1 cellular context compared by ENCODE assay signal in the genomic region with DNA sequence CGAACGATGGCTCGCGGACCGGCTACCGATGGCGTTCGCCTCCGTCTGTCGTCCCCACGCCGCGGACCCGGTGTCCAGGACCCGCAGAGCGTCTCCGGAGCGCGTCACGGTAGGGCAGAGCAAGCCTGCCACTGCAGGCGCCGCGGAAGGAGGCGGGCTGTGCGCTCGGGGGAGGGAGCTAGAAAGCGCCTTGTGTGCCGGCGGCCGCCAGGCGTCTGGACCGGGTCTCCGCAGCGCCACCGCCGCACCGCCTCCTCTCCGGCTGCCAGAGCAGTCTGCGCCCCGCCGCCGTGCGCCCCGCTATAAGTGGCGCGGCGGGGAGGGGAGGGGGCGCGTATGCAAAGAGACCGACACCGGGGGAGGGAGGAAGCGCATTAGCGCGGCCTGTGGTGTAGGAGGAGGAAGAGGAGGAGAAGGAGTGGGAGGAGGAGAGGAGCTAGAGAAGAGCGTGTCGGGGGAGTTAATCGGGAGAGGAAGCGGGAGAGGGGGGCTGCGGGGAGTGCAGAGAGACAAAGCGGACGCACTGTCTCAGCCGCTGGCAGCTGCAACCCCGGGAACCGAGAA.
A peak's percentile ranks its signal among the peaks of the same experiment; 100 is the strongest.
TF ChIP-seq lines count a peak whose summit lies in the region.

ENC1 (minus strand) TSS at position 279 of the 564 bp plus-strand sequence. CDS start 4,243 bp downstream, outside the sequence.

TF ChIP-seq in GM12878, 131 proteins besides CTCF, POLR2A, EP300 and RAD21 (continued from another document):
- TF ChIP-seq, protein P1, sequence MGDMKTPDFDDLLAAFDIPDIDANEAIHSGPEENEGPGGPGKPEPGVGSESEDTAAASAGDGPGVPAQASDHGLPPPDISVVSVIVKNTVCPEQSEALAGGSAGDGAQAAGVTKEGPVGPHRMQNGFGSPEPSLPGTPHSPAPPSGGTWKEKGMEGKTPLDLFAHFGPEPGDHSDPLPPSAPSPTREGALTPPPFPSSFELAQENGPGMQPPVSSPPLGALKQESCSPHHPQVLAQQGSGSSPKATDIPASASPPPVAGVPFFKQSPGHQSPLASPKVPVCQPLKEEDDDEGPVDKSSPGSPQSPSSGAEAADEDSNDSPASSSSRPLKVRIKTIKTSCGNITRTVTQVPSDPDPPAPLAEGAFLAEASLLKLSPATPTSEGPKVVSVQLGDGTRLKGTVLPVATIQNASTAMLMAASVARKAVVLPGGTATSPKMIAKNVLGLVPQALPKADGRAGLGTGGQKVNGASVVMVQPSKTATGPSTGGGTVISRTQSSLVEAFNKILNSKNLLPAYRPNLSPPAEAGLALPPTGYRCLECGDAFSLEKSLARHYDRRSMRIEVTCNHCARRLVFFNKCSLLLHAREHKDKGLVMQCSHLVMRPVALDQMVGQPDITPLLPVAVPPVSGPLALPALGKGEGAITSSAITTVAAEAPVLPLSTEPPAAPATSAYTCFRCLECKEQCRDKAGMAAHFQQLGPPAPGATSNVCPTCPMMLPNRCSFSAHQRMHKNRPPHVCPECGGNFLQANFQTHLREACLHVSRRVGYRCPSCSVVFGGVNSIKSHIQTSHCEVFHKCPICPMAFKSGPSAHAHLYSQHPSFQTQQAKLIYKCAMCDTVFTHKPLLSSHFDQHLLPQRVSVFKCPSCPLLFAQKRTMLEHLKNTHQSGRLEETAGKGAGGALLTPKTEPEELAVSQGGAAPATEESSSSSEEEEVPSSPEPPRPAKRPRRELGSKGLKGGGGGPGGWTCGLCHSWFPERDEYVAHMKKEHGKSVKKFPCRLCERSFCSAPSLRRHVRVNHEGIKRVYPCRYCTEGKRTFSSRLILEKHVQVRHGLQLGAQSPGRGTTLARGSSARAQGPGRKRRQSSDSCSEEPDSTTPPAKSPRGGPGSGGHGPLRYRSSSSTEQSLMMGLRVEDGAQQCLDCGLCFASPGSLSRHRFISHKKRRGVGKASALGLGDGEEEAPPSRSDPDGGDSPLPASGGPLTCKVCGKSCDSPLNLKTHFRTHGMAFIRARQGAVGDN (IDR thresholded peaks at IDR 0.05): peak; percentile 80
- TF ChIP-seq SUPT20H (IDR thresholded peaks at IDR 0.05; ENCODE audit: borderline replicate concordance, control insufficient read depth, low read depth, low read length) (no peak), BHLHE40 (IDR thresholded peaks at IDR 0.05; ENCODE audit: borderline replicate concordance in 1 of 2, low read depth in 2 of 2, low read length in 1 of 2) (peak; percentile 7 to 71; a peak in 2 of 4 replicates), TCF7 (IDR thresholded peaks at IDR 0.05; ENCODE audit: borderline replicate concordance) (no peak), RELA (IDR thresholded peaks at IDR 0.05; ENCODE audit: borderline replicate concordance, partially characterized antibody) (no peak), CBX5 (IDR thresholded peaks at IDR 0.05; ENCODE audit: low read depth) (0 out of 2 replicates have a peak, but pooled peaks have one; percentile 24), SIX5 (IDR thresholded peaks at IDR 0.05; ENCODE audit: low read depth, low read length, severe bottlenecking) (no peak), SREBF2 (IDR thresholded peaks at IDR 0.05; ENCODE audit: low read length) (no peak), ESRRA (IDR thresholded peaks at IDR 0.05; ENCODE audit: low read length) (no peak), KAT2A (conservative IDR thresholded peaks at IDR 0.05; ENCODE audit: control insufficient read depth, low read depth, low read length) (no peak), NKRF (conservative IDR thresholded peaks at IDR 0.05) (peak; percentile 35; the same call in 1 of the 2 replicates), IKZF1 (conservative IDR thresholded peaks at IDR 0.05) (peak; percentile 62), EZH2 (IDR thresholded peaks at IDR 0.05; ENCODE audit: borderline replicate concordance, control insufficient read depth, low read depth, low read length) (no peak), POLR2AphosphoS5 (IDR thresholded peaks at IDR 0.05; ENCODE audit: low read length) (peak; percentile 83), SMAD5 (IDR thresholded peaks at IDR 0.05; ENCODE audit: low read depth) (peak; percentile 96), ZSCAN29 (IDR thresholded peaks at IDR 0.05) (no peak), ZNF24 (IDR thresholded peaks at IDR 0.05) (no peak), SMAD1 (IDR thresholded peaks at IDR 0.05; ENCODE audit: low read depth, partially characterized antibody) (no peak), NFXL1 (IDR thresholded peaks at IDR 0.05; ENCODE audit: borderline replicate concordance) (no peak), ZBTB33 (IDR thresholded peaks at IDR 0.05) (no peak)
TF ChIP-seq in GM12878: peak in this region for 37.
